In genomic region chr16:67399218-67399733, GRCh38 we compare ENCODE assay signal across 8 cellular contexts. TPM values are rescaled to one million over a fixed set of nuclear protein-coding genes. Genes with fewer than 3 reads are reported as not detected.
A peak's percentile ranks its signal among the peaks of the same experiment; 100 is the strongest.
DNase-seq lines count a peak whose midpoint lies in the region; ATAC-seq, FAIRE-seq and TF ChIP-seq lines count a peak whose summit lies in the region.

No MANE protein-coding gene starts in this region.

- H3K27ac ChIP-seq in WERI-Rb-1 (no peak overlapping the region), colonic mucosa (no peak overlapping the region)

- H3K4me3 ChIP-seq in WERI-Rb-1 (ENCODE audit: low read depth, low read length) (no peak overlapping the region), colonic mucosa (no peak overlapping the region)

- peaks cover 11% of the 10 kb centered on the region for H3K4me1 ChIP-seq in colonic mucosa

- DNase-seq in GM12891 (ENCODE audit: insufficient read length, low spot score) (peak; percentile 87), WERI-Rb-1 (peak; percentile 72), colonic mucosa (peak; percentile 53), medulla oblongata (ENCODE audit: extremely low spot score) (peak; percentile 52), superior temporal gyrus (ENCODE audit: extremely low spot score) (peak; percentile 52), G401 (ENCODE audit: low spot score) (no peak), NCI-H446 treated with DMSO at 0.1 percent for 48 hours (lab: John Stamatoyannopoulos, UW) (no peak)

- H3K27me3 ChIP-seq in WERI-Rb-1 (ENCODE audit: insufficient read depth, low read depth, severe bottlenecking) (no peaks in the 10 kb centered on the region), colonic mucosa (peaks cover under 1% of the 10 kb centered on the region)

- H3K9ac ChIP-seq in colonic mucosa (ENCODE audit: low read depth in 2 of 2, low read length in 2 of 2): peak overlapping the region in 1 of 2 donors; percentile 35

- no peak for ATAC-seq in GM18520 (IDR thresholded peaks at IDR 0.05; ENCODE audit: unreplicated experiment)

- TF ChIP-seq POLR2A in GM12891 (IDR thresholded peaks at IDR 0.05; ENCODE audit: low read depth, low read length): no peak

- intact Hi-C loops in colonic mucosa (cut with DNase I): loop anchor here (10.0 kb wide), 1 partner anchor 54 kb away; no protein-coding TSS in a partner anchor

- H3K9me3 ChIP-seq in WERI-Rb-1 (ENCODE audit: severe bottlenecking) (no peaks in the 10 kb centered on the region), colonic mucosa (no peaks in the 10 kb centered on the region)

- TF ChIP-seq CTCF in WERI-Rb-1 (IDR thresholded peaks at IDR 0.05; ENCODE audit: low read depth, low read length) (peak; percentile 96), colonic mucosa (IDR thresholded peaks at IDR 0.05) (peak; percentile 78)

- in situ Hi-C loops in G401 (cut with HindIII; ENCODE audit: low sequenced_read_pairs): no loop called here

- peak; percentile 43 for FAIRE-seq in GM12891 (lab: Jason Lieb, UNC)

- H3K36me3 ChIP-seq in WERI-Rb-1 (no peaks in the 10 kb centered on the region), colonic mucosa (no peaks in the 10 kb centered on the region)

TF ChIP-seq in GM12891, 5 proteins besides CTCF, POLR2A, EP300 and RAD21:
- no peak for TF ChIP-seq PAX5 (IDR thresholded peaks at IDR 0.05; ENCODE audit: insufficient read depth, low read length, severe bottlenecking)
- no peak for TF ChIP-seq SPI1 (IDR thresholded peaks at IDR 0.05; ENCODE audit: low read depth, low read length)
- TF ChIP-seq POLR2AphosphoS5 (IDR thresholded peaks at IDR 0.05; ENCODE audit: low read depth, low read length): no peak
- TF ChIP-seq TAF1 (IDR thresholded peaks at IDR 0.05; ENCODE audit: low read depth, low read length): no peak

RNA-seq across cellular contexts. Expression of gene TPPP3, which starts 6.0 kb away (rescaled TPM):
- polyA plus RNA-seq in GM12891 (2012; ENCODE audit: low read depth, missing spikeins): not detected
- 10 to 100 TPM in 1 of 2 donors, 1 to 10 TPM in 1; 3.7 to 12.3 TPM for total RNA-seq in colonic mucosa
- 1.6 and 1.8 TPM in 2 replicates for total RNA-seq in G401 (2014; rRNA removed; shearing (Covaris generic))

RNA-seq across cellular contexts. Expression of gene ZDHHC1, which starts 17.0 kb away (rescaled TPM):
- 0.60 TPM for polyA plus RNA-seq in GM12891 (2012; ENCODE audit: low read depth, missing spikeins)
- 1 to 10 TPM; 7.9 to 8.7 TPM for total RNA-seq in colonic mucosa
- 5.8 and 7.0 TPM in 2 replicates for total RNA-seq in G401 (2014; rRNA removed; shearing (Covaris generic))

RNA-seq across cellular contexts. Expression of gene HSD11B2, which starts 31.6 kb away (rescaled TPM):
- polyA plus RNA-seq in GM12891 (2012; ENCODE audit: low read depth, missing spikeins): 0.10 TPM
- 100 to 1,000 TPM; 348 to 378 TPM for total RNA-seq in colonic mucosa
- total RNA-seq in G401 (2014; rRNA removed; shearing (Covaris generic)): not detected in 2 replicates

Comparison
In these comparisons a context has a peak if more than half of its experiments do, and no peak if none do; other contexts are left out.
1. DNase-seq: peak in GM12891 (single experiment), WERI-Rb-1 (single experiment), colonic mucosa (single experiment), medulla oblongata (single experiment) and superior temporal gyrus (single experiment); none in G401 (single experiment) and NCI-H446 treated with DMSO at 0.1 percent for 48 hours (single experiment).
2. RNA of gene HSD11B2, which starts 31.6 kb away (total RNA-seq): 348 to 378 TPM in colonic mucosa; not detected in G401; every median in the first group is over 100 times any median in the second.